Comparison of ENCODE assay signal across 8 cellular contexts in genomic region chr12:95942532-95943230, GRCh38. TPM values are rescaled to one million over a fixed set of nuclear protein-coding genes. Genes with fewer than 3 reads are reported as not detected.
A peak's percentile ranks its signal among the peaks of the same experiment; 100 is the strongest.
DNase-seq lines count a peak whose midpoint lies in the region; ATAC-seq and TF ChIP-seq lines count a peak whose summit lies in the region.

Gene CCDC38, minus strand, starts transcription at chr12:95942614. Its CDS starts 6,105 bp downstream, at chr12:95936509.

- peak within 1 kb of the TSS; percentile 90 to 93 (median 92) for H3K4me3 Mint-ChIP-seq in CD4-positive, CD25-positive, alpha-beta regulatory T cell
- peak within 1 kb of the TSS; percentile 85 for H3K4me3 Mint-ChIP-seq in activated CD8-positive, alpha-beta T cell treated with anti-CD3 and anti-CD28 coated beads for 36 hours

- intact Hi-C loops in activated CD8-positive, alpha-beta T cell treated with anti-CD3 and anti-CD28 coated beads for 36 hours (cut with micrococcal nuclease) = no loop called here

- CTCF ChIA-PET in activated CD8-positive, alpha-beta T cell treated with anti-CD3 and anti-CD28 coated beads for 36 hours (lab: Charles Lee) = interaction anchor here (0.7 to 4.6 kb wide), 9 partner anchors 11 to 269 kb away, joined by 3 to 44 read pairs (median 9); no protein-coding TSS in a partner anchor

- peaks cover 12% of the 10 kb centered on the region for H3K4me1 ChIP-seq in CD4-positive, CD25-positive, alpha-beta regulatory T cell (ENCODE audit: control insufficient read depth, insufficient read depth, low read length, poor library complexity, severe bottlenecking)
- H3K4me1 ChIP-seq in effector memory CD4-positive, alpha-beta T cell (ENCODE audit: control insufficient read depth, insufficient read depth, low read length, poor library complexity, severe bottlenecking) = peaks cover 6% of the 10 kb centered on the region
- H3K4me1 ChIP-seq in mesenchymal stem cell (ENCODE audit: control insufficient read depth, insufficient read depth, low read depth, low read length) = peaks cover 6% of the 10 kb centered on the region

- H3K27me3 ChIP-seq in CD4-positive, CD25-positive, alpha-beta regulatory T cell (ENCODE audit: control insufficient read depth, insufficient read depth, low read length) = no peaks in the 10 kb centered on the region
- no peaks in the 10 kb centered on the region for H3K27me3 ChIP-seq in effector memory CD4-positive, alpha-beta T cell (replicated peaks; ENCODE audit: control insufficient read depth, insufficient read depth, low read length, poor library complexity, severe bottlenecking)
- peaks cover 5 to 7% of the 10 kb centered on the region in 2 experiments for H3K27me3 ChIP-seq in mesenchymal stem cell (ENCODE audit: control insufficient read depth in 1 of 2, insufficient read depth in 1 of 2, low read length in 2 of 2)

- peak within 1 kb of the TSS; percentile 78 for H4K91ac ChIP-seq in mesenchymal stem cell (ENCODE audit: low read length)

- peak within 1 kb of the TSS; percentile 96 for H3K4me2 ChIP-seq in mesenchymal stem cell (ENCODE audit: low read length, poor library complexity, severe bottlenecking)

- H2BK12ac ChIP-seq in mesenchymal stem cell (ENCODE audit: low read length in 2 of 2) = peak within 1 kb of the TSS in 1 of 2 experiments; percentile 49

- no peaks in the 10 kb centered on the region for H3K9me3 Mint-ChIP-seq in CD4-positive, CD25-positive, alpha-beta regulatory T cell
- no peaks in the 10 kb centered on the region for H3K9me3 Mint-ChIP-seq in activated CD8-positive, alpha-beta T cell treated with anti-CD3 and anti-CD28 coated beads for 36 hours

- peak within 1 kb of the TSS; percentile 72 for H3K27ac ChIP-seq in CD4-positive, CD25-positive, alpha-beta regulatory T cell (ENCODE audit: insufficient read depth, low read length, poor library complexity, severe bottlenecking)
- peak within 1 kb of the TSS; percentile 71 for H3K27ac ChIP-seq in effector memory CD4-positive, alpha-beta T cell (ENCODE audit: insufficient read depth, low read length, poor library complexity, severe bottlenecking)
- H3K27ac ChIP-seq in mesenchymal stem cell (ENCODE audit: low read length, poor library complexity, severe bottlenecking) = no peak within 1 kb of the TSS

- no peak within 1 kb of the TSS for H3K4ac ChIP-seq in mesenchymal stem cell (ENCODE audit: low read depth in 1 of 2, low read length in 2 of 2)

- peak; percentile 72 to 93 (median 80) for DNase-seq in CD4-positive, CD25-positive, alpha-beta regulatory T cell
- DNase-seq in NCI-H774 (lab: John Stamatoyannopoulos, UW) = peak; percentile 74
- peak; percentile 90 for DNase-seq in activated CD8-positive, alpha-beta T cell treated with anti-CD3 and anti-CD28 coated beads for 36 hours
- peak; percentile 66 to 75 (median 67) for DNase-seq in effector memory CD4-positive, alpha-beta T cell
- peak; percentile 68 for DNase-seq in mesenchymal stem cell
- peak; percentile 71 for DNase-seq in stimulated activated CD8-positive, alpha-beta memory T cell treated with anti-CD3 and anti-CD28 coated beads, Interleukin-12 subunit alpha, Interleukin-12 subunit beta, amount 100 ng/mL, for 4 hours (ENCODE audit: low read depth)

- under 1% methylated on average over 40 of the region's 40 CpGs for WGBS in mesenchymal stem cell

- H2BK15ac ChIP-seq in mesenchymal stem cell (ENCODE audit: low read depth, poor library complexity, severe bottlenecking) = peak within 1 kb of the TSS; percentile 89

- peak within 1 kb of the TSS; percentile 90 for H3K4me3 ChIP-seq in CD4-positive, CD25-positive, alpha-beta regulatory T cell (ENCODE audit: low read depth, low read length)
- H3K4me3 ChIP-seq in effector memory CD4-positive, alpha-beta T cell (ENCODE audit: insufficient read depth, low read depth, low read length, poor library complexity, severe bottlenecking) = peak within 1 kb of the TSS; percentile 93
- peak within 1 kb of the TSS; percentile 75 to 84 for H3K4me3 ChIP-seq in mesenchymal stem cell (ENCODE audit: insufficient read depth in 1 of 2, low read depth in 1 of 2, low read length in 2 of 2)

- peaks cover 0 to 15% (median 4%) of the 10 kb centered on the region in 4 donors for H3K4me1 Mint-ChIP-seq in CD4-positive, CD25-positive, alpha-beta regulatory T cell
- peaks cover 9% of the 10 kb centered on the region for H3K4me1 Mint-ChIP-seq in activated CD8-positive, alpha-beta T cell treated with anti-CD3 and anti-CD28 coated beads for 36 hours (ENCODE audit: low read depth)

- peak within 1 kb of the TSS; percentile 96 for H4K8ac ChIP-seq in mesenchymal stem cell (ENCODE audit: low read length)

- peak within 1 kb of the TSS; percentile 43 to 67 for H3K18ac ChIP-seq in mesenchymal stem cell (ENCODE audit: low read depth in 1 of 2, low read length in 2 of 2)

- peak within 1 kb of the TSS; percentile 80 for H2BK120ac ChIP-seq in mesenchymal stem cell (ENCODE audit: low read depth, low read length)

- H3K23ac ChIP-seq in mesenchymal stem cell (ENCODE audit: low read length in 2 of 2) = no peak within 1 kb of the TSS

- no peaks in the 10 kb centered on the region for H3K79me1 ChIP-seq in mesenchymal stem cell (replicated peaks; ENCODE audit: low read length, poor library complexity, severe bottlenecking)

- no peaks in the 10 kb centered on the region for H3K9me3 ChIP-seq in CD4-positive, CD25-positive, alpha-beta regulatory T cell (ENCODE audit: control insufficient read depth in 2 of 2, low read length in 2 of 2)
- no peaks in the 10 kb centered on the region for H3K9me3 ChIP-seq in effector memory CD4-positive, alpha-beta T cell (ENCODE audit: control insufficient read depth, low read length)
- H3K9me3 ChIP-seq in mesenchymal stem cell (ENCODE audit: control insufficient read depth, low read length) = no peaks in the 10 kb centered on the region

- H3K27ac Mint-ChIP-seq in CD4-positive, CD25-positive, alpha-beta regulatory T cell = peak within 1 kb of the TSS; percentile 88 to 96 (median 92)
- H3K27ac Mint-ChIP-seq in activated CD8-positive, alpha-beta T cell treated with anti-CD3 and anti-CD28 coated beads for 36 hours = peak within 1 kb of the TSS; percentile 91

- H3K27me3 Mint-ChIP-seq in CD4-positive, CD25-positive, alpha-beta regulatory T cell = no peaks in the 10 kb centered on the region
- H3K27me3 Mint-ChIP-seq in activated CD8-positive, alpha-beta T cell treated with anti-CD3 and anti-CD28 coated beads for 36 hours = no peaks in the 10 kb centered on the region

- peak; percentile 96 to 98 for ATAC-seq in CD4-positive, CD25-positive, alpha-beta regulatory T cell (ENCODE audit: low read depth in 2 of 2)
- ATAC-seq in GM19397 (IDR thresholded peaks at IDR 0.05; ENCODE audit: unreplicated experiment) = peak; percentile 97
- peak; percentile 97 for ATAC-seq in HG03521 (IDR thresholded peaks at IDR 0.05; ENCODE audit: unreplicated experiment)
- peak; percentile 97 for ATAC-seq in activated CD8-positive, alpha-beta T cell treated with anti-CD3 and anti-CD28 coated beads for 36 hours

- no peak for TF ChIP-seq CTCF in activated CD8-positive, alpha-beta T cell treated with anti-CD3 and anti-CD28 coated beads for 36 hours (IDR thresholded peaks at IDR 0.05)

- POLR2A ChIA-PET in activated CD8-positive, alpha-beta T cell treated with anti-CD3 and anti-CD28 coated beads for 36 hours (lab: Charles Lee) = interaction anchor here (0.8 to 2.9 kb wide), 13 partner anchors 11 to 939 kb away, joined by 3 to 16 read pairs (median 4); partner anchors contain the start of genes LTA4H, NDUFA12 and SNRPF

- H3K36me3 ChIP-seq in CD4-positive, CD25-positive, alpha-beta regulatory T cell (ENCODE audit: control insufficient read depth, insufficient read depth, low read length) = no peaks in the 10 kb centered on the region
- no peaks in the 10 kb centered on the region for H3K36me3 ChIP-seq in effector memory CD4-positive, alpha-beta T cell (ENCODE audit: control insufficient read depth, insufficient read depth, low read length)
- no peaks in the 10 kb centered on the region for H3K36me3 ChIP-seq in mesenchymal stem cell (ENCODE audit: control insufficient read depth in 1 of 2, insufficient read depth in 2 of 2, low read depth in 1 of 2, low read length in 2 of 2)

- H2AFZ ChIP-seq in mesenchymal stem cell (ENCODE audit: low read depth, low read length) = peak within 1 kb of the TSS; percentile 55

- peak within 1 kb of the TSS; percentile 49 for H2BK5ac ChIP-seq in mesenchymal stem cell (ENCODE audit: low read depth, low read length, poor library complexity, severe bottlenecking)

- H2AK5ac ChIP-seq in mesenchymal stem cell (ENCODE audit: low read length, severe bottlenecking) = no peak within 1 kb of the TSS

- H3K14ac ChIP-seq in mesenchymal stem cell (ENCODE audit: low read length in 2 of 2) = no peak within 1 kb of the TSS

- no peaks in the 10 kb centered on the region for H3K36me3 Mint-ChIP-seq in CD4-positive, CD25-positive, alpha-beta regulatory T cell
- H3K36me3 Mint-ChIP-seq in activated CD8-positive, alpha-beta T cell treated with anti-CD3 and anti-CD28 coated beads for 36 hours (ENCODE audit: low read depth) = no peaks in the 10 kb centered on the region

- H3K9ac ChIP-seq in mesenchymal stem cell (ENCODE audit: low read length) = peak within 1 kb of the TSS; percentile 88

RNA-seq across cellular contexts. Expression of gene CCDC38, which starts in this region (rescaled TPM):
- not detected for total RNA-seq in CD4-positive, CD25-positive, alpha-beta regulatory T cell
- not detected for polyA plus RNA-seq in CD4-positive, CD25-positive, alpha-beta regulatory T cell
- under 1 TPM; 0.18 to 0.34 TPM for total RNA-seq in activated CD8-positive, alpha-beta T cell treated with anti-CD3 and anti-CD28 coated beads for 36 hours
- 0.01 TPM for polyA plus RNA-seq in mesenchymal stem cell (2013, experiment 1 of 2)
- polyA plus RNA-seq in mesenchymal stem cell (2013, experiment 2 of 2) = 0.01 TPM

Comparison
In these comparisons a context has a peak if more than half of its experiments do, and no peak if none do; other contexts are left out.
1. Peak in DNase-seq, ATAC-seq, H3K4me3 ChIP-seq and H3K27ac ChIP-seq in CD4-positive, CD25-positive, alpha-beta regulatory T cell; RNA of the gene not detected or under 1 TPM.
2. Peak in DNase-seq and ATAC-seq in activated CD8-positive, alpha-beta T cell treated with anti-CD3 and anti-CD28 coated beads for 36 hours; RNA of the gene not detected or under 1 TPM.